15 cellular contexts compared by ENCODE assay signal in the genomic region with DNA sequence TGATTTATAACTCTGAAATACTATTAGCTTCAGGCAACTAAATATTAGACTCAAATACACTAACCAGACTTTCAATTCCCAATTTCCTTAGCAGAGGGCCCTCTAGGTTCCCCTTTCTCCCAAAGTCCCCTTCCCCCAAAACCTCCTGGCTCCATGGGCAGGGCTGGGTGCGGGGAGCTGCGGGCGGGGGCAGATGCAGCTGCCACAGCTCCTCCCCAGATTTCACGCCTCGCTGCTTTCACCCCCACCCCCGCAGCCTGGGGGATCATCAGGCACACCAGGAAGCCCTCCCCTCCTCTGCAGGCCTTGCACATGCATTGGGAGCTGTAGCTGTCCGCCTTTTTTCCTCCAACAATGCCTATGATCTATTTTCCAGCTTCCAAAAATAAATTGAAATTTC.
"Had no signal": no experiment of that assay in that cellular context is flagged by ENCODE, and none has a peak within 500 bp of the region (broad histone marks: within the 10 kb centered on the region; RNA-seq: fewer than 3 reads in every experiment).

No MANE protein-coding gene starts in this region.

- H3K27ac Mint-ChIP-seq: activated T-helper 17 cell treated with anti-CD3 and anti-CD28 coated beads, Interleukin-2, amount 50 U/mL, for 72 hours; natural killer cell treated with Interleukin-12 subunit alpha and Interleukin-12 subunit beta and Interleukin-15 and Interleukin-18, amount 100 ng/mL, for 72 hours; stimulated activated naive CD8-positive, alpha-beta T cell treated with anti-CD3 and anti-CD28 coated beads, Interleukin-15, amount 100 ng/mL, for 72 hours; T-helper 2 cell treated with Interferon-gamma antibody and Interleukin-4, amounts not matched to agents 5 μg/mL and 100 μg/mL, for 36 hours had no signal

- H3K9me3 ChIP-seq: ascending aorta, gastrocnemius medialis, left lung, upper lobe of left lung had no signal

- H3K36me3 ChIP-seq: ascending aorta, gastrocnemius medialis, left lung, upper lobe of left lung had no signal

- DNase-seq: activated CD4-positive, alpha-beta T cell treated with anti-CD3 and anti-CD28 coated beads, Interleukin-2, amount 50 U/mL, for 4 hours; activated CD4-positive, CD25-positive, alpha-beta regulatory T cell treated with anti-CD3 and anti-CD28 coated beads, Interleukin-2, amount 50 U/mL, for 72 hours; activated naive CD4-positive, alpha-beta T cell treated with Interleukin-2 at 50 U/mL for 16 hours; activated T-cell treated with anti-CD3 and anti-CD28 coated beads for 4 hours; dermis blood vessel endothelial cell; erythroblast; gastrocnemius medialis; left lung; stimulated activated naive CD8-positive, alpha-beta T cell treated with anti-CD3 and anti-CD28 coated beads, Interleukin-15, amount 100 ng/mL, for 72 hours; SW 1271 had no signal

- H3K36me3 Mint-ChIP-seq: natural killer cell treated with Interleukin-12 subunit alpha and Interleukin-12 subunit beta and Interleukin-15 and Interleukin-18, amount 100 ng/mL, for 72 hours had no signal

- H3K4me3 ChIP-seq: ascending aorta, gastrocnemius medialis, left lung, upper lobe of left lung had no signal

- H3K27me3 ChIP-seq: ascending aorta, gastrocnemius medialis, left lung, upper lobe of left lung had no signal

- H3K4me3 Mint-ChIP-seq: activated T-helper 17 cell treated with anti-CD3 and anti-CD28 coated beads, Interleukin-2, amount 50 U/mL, for 72 hours; natural killer cell treated with Interleukin-12 subunit alpha and Interleukin-12 subunit beta and Interleukin-15 and Interleukin-18, amount 100 ng/mL, for 72 hours; stimulated activated naive CD8-positive, alpha-beta T cell treated with anti-CD3 and anti-CD28 coated beads, Interleukin-15, amount 100 ng/mL, for 72 hours; T-helper 2 cell treated with Interferon-gamma antibody and Interleukin-4, amounts not matched to agents 5 μg/mL and 100 μg/mL, for 36 hours had no signal

- H3K4me1 Mint-ChIP-seq: activated T-helper 17 cell treated with anti-CD3 and anti-CD28 coated beads, Interleukin-2, amount 50 U/mL, for 72 hours had no signal

- H3K27ac ChIP-seq: ascending aorta, gastrocnemius medialis, left lung, upper lobe of left lung had no signal

- H3K4me1 ChIP-seq: ascending aorta, gastrocnemius medialis, left lung, upper lobe of left lung had no signal

- H3K9me3 Mint-ChIP-seq: activated T-helper 17 cell treated with anti-CD3 and anti-CD28 coated beads, Interleukin-2, amount 50 U/mL, for 72 hours; natural killer cell treated with Interleukin-12 subunit alpha and Interleukin-12 subunit beta and Interleukin-15 and Interleukin-18, amount 100 ng/mL, for 72 hours; stimulated activated naive CD8-positive, alpha-beta T cell treated with anti-CD3 and anti-CD28 coated beads, Interleukin-15, amount 100 ng/mL, for 72 hours; T-helper 2 cell treated with Interferon-gamma antibody and Interleukin-4, amounts not matched to agents 5 μg/mL and 100 μg/mL, for 36 hours had no signal
